In the genomic region with DNA sequence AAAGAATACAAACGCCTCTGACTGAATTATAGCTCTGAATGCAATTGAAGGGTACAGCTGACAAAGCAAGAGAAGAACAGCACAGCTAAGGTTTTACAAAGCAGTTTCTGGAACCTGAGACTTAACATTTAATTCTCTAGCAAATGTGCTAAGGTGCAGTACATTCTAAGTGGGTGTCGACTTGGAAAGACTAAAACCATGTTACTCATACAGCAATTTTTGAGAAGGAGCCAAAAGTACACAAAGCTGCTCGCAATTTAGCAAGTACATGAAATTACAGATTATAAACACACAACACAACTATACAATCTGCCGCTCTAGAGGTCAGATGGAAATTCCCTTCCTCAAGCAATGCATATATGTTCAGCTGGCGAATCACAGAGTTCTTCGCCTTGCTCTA, we compare ENCODE assay signal across 19 cellular contexts.
A peak's percentile ranks its signal among the peaks of the same experiment; 100 is the strongest.
DNase-seq lines count a peak whose midpoint lies in the region; ATAC-seq, FAIRE-seq and TF ChIP-seq lines count a peak whose summit lies in the region.
"Had no signal": no experiment of that assay in that cellular context is flagged by ENCODE, and none has a peak within 500 bp of the region (broad histone marks: within the 10 kb centered on the region; RNA-seq: fewer than 3 reads in every experiment).

No MANE protein-coding gene starts in this region.

- no peak overlapping the region for H3K56ac ChIP-seq in IMR-90 (ENCODE audit: extremely low read depth, insufficient read depth, low read length)

- in situ Hi-C loops in IMR-90 (cut with MboI; ENCODE audit: low sequenced_read_pairs): no loop called here

- H2AK9ac ChIP-seq in IMR-90 (replicated peaks; ENCODE audit: low read depth, low read length, poor library complexity): no peak overlapping the region

- CTCF ChIA-PET in IMR-90 (lab: Yijun Ruan, JAX): interaction anchor here (0.6 to 1.2 kb wide), 2 partner anchors 11 to 38 kb away, joined by 3 to 4 read pairs; no protein-coding TSS in a partner anchor
- CTCF ChIA-PET in PC-3 (lab: Charles Lee): no interaction called here

- H3K23ac ChIP-seq in IMR-90 (ENCODE audit: low read depth, low read length): no peak overlapping the region

- H4K91ac ChIP-seq in IMR-90 (ENCODE audit: insufficient read depth, low read depth, low read length): no peak overlapping the region

- no peak for FAIRE-seq in GM12892 (lab: Jason Lieb, UNC)
- FAIRE-seq: D721Med, G401.6, GM12878 had no signal

- no peak overlapping the region for H2AFZ ChIP-seq in IMR-90 (replicated peaks; ENCODE audit: low read length, poor library complexity)
- no peak overlapping the region for H2AFZ ChIP-seq in PC-3 (ENCODE audit: low read length)

- no peak overlapping the region for H2BK120ac ChIP-seq in IMR-90 (ENCODE audit: low read depth, low read length)

- no peak for TF ChIP-seq POLR2A in IMR-90 (IDR thresholded peaks at IDR 0.05; ENCODE audit: low read depth, low read length)
- TF ChIP-seq POLR2A in esophagus squamous epithelium (IDR thresholded peaks at IDR 0.05): no peak
- TF ChIP-seq POLR2A in GM12892 (IDR thresholded peaks at IDR 0.05; ENCODE audit: low read depth, low read length): no peak

- BruUV-seq in IMR-90 (replicated peaks; lab: Mats Ljungman, UMichigan) (no TSS peak), PC-3 (replicated peaks; lab: Mats Ljungman, UMichigan) (no TSS peak)

- H3K9ac ChIP-seq in IMR-90 (ENCODE audit: low read depth, low read length) (no peak overlapping the region), PC-3 (ENCODE audit: low read length) (no peak overlapping the region)

- H3K4me1 ChIP-seq in IMR-90 (ENCODE audit: control insufficient read depth, insufficient read depth, low read length) (0 out of 2 replicates have a peak, but pooled peaks cover 1% of the 10 kb centered on the region), PC-3 (ENCODE audit: insufficient read depth, low read length) (peaks cover 40% of the 10 kb centered on the region), esophagus squamous epithelium (peaks cover 14 to 47% (median 18%) of the 10 kb centered on the region in 3 donors)

- H3K79me1 ChIP-seq in IMR-90 (ENCODE audit: low read depth in 1 of 2, low read length in 2 of 2): no peaks in the 10 kb centered on the region

- no peak for TF ChIP-seq RAD21 in IMR-90 (IDR thresholded peaks at IDR 0.05; ENCODE audit: low read length)

- no peak overlapping the region for H4K8ac ChIP-seq in IMR-90 (ENCODE audit: low read depth in 2 of 2, low read length in 2 of 2)

- H4K20me1 ChIP-seq in IMR-90 (ENCODE audit: insufficient read depth, low read length): no peaks in the 10 kb centered on the region
- H4K20me1 ChIP-seq in PC-3 (ENCODE audit: low read length): no peaks in the 10 kb centered on the region

- POLR2A ChIA-PET in IMR-90 (lab: Charles Lee; ENCODE audit: unreplicated experiment) (no interaction called here), PC-3 (lab: Charles Lee; ENCODE audit: unreplicated experiment) (no interaction called here)

- H2BK5ac ChIP-seq in IMR-90 (ENCODE audit: low read depth, low read length, poor library complexity, severe bottlenecking): no peak overlapping the region

- dilution Hi-C loops in IMR-90 (cut with HindIII; ENCODE audit: low sequenced_read_pairs, unreplicated experiment): no loop called here

- no peaks in the 10 kb centered on the region for H3K9me3 ChIP-seq in IMR-90 (ENCODE audit: control insufficient read depth, insufficient read depth, low read length)
- no peaks in the 10 kb centered on the region for H3K9me3 ChIP-seq in PC-3 (ENCODE audit: low read length)
- H3K9me3 ChIP-seq in esophagus squamous epithelium: no peaks in the 10 kb centered on the region
- H3K9me3 ChIP-seq: gastroesophageal sphincter, left ventricle myocardium inferior, MG63 had no signal

- no peaks in the 10 kb centered on the region for H3K9me1 ChIP-seq in IMR-90 (ENCODE audit: insufficient read depth, low read length)

- H3K4me3 ChIP-seq in IMR-90 (ENCODE audit: insufficient read depth, low read depth, low read length): no peak overlapping the region
- H3K4me3 ChIP-seq in PC-3 (ENCODE audit: low read length): no peak overlapping the region
- no peak overlapping the region for H3K4me3 ChIP-seq in esophagus squamous epithelium
- H3K4me3 ChIP-seq: gastroesophageal sphincter, GM12878, left ventricle myocardium inferior, MG63 had no signal

- peaks cover 4% of the 10 kb centered on the region for H3F3A ChIP-seq in PC-3 (ENCODE audit: low read length, unreplicated experiment)

- H4K5ac ChIP-seq in IMR-90 (ENCODE audit: low read depth, low read length): no peak overlapping the region

- no peak overlapping the region for H3K4ac ChIP-seq in IMR-90 (ENCODE audit: low read depth, low read length)

- no peaks in the 10 kb centered on the region for H3K79me2 ChIP-seq in PC-3 (ENCODE audit: low read length)

- DNase-seq in IMR-90 (peak; percentile 66), PC-3 (peak; percentile 42), esophagus squamous epithelium (lab: John Stamatoyannopoulos, UW) (no peak), putamen (ENCODE audit: low spot score) (peak; percentile 58), GM12892 (ENCODE audit: insufficient read length) (no peak), hepatic stellate cell (ENCODE audit: low spot score) (no peak), Right ventricle myocardium superior (no peak)
- DNase-seq: activated CD4-positive, alpha-beta memory T cell treated with anti-CD3 and anti-CD28 coated beads, Interleukin-2, amount 10 ng/mL, durations not matched to agents 7 days and 5 days; activated naive CD4-positive, alpha-beta T cell treated with anti-CD3 and anti-CD28 coated beads, Interleukin-2, amount 50 U/mL, for 16 hours; activated T-cell treated with anti-CD3 and anti-CD28 coated beads, Interleukin-2, amount 50 U/mL, for 24 hours; effector memory CD4-positive, alpha-beta T cell; left ventricle myocardium inferior; MG63; NK-92 treated with Interleukin-12 subunit alpha and Interleukin-12 subunit beta, amount 100 ng/mL, for 24 hours; T-cell had no signal

- H3K9me2 ChIP-seq in PC-3 (replicated peaks; ENCODE audit: low read length): no peaks in the 10 kb centered on the region

- no peak overlapping the region for H3K18ac ChIP-seq in IMR-90 (ENCODE audit: low read depth, low read length)

- TF ChIP-seq CTCF in IMR-90 (conservative IDR thresholded peaks at IDR 0.05; ENCODE audit: low read depth, low read length) (no peak), PC-3 (conservative IDR thresholded peaks at IDR 0.05; ENCODE audit: low read depth, low read length) (no peak), esophagus squamous epithelium (IDR thresholded peaks at IDR 0.05) (no peak)

- H2BK20ac ChIP-seq in IMR-90 (ENCODE audit: low read depth, low read length): no peak overlapping the region

- 60% methylated on average over 1 of the region's 6 CpGs; no CpG with 5 or more reads in 1 of the 2 experiments for WGBS in IMR-90 (ENCODE audit: extremely low coverage in 2 of 2, insufficient read length in 1 of 2), 2 experiments
- 39 to 41% methylated on average over 6 of the region's 6 CpGs for WGBS in esophagus squamous epithelium, 2 donors

- no peaks in the 10 kb centered on the region for H3K36me3 ChIP-seq in IMR-90 (ENCODE audit: control insufficient read depth, insufficient read depth, low read length)
- H3K36me3 ChIP-seq in PC-3 (ENCODE audit: low read depth, low read length): no peaks in the 10 kb centered on the region
- peaks cover 0 to 47% (median 0%) of the 10 kb centered on the region in 3 donors for H3K36me3 ChIP-seq in esophagus squamous epithelium
- H3K36me3 ChIP-seq: gastroesophageal sphincter, left ventricle myocardium inferior, MG63 had no signal

- H3K14ac ChIP-seq in IMR-90 (replicated peaks; ENCODE audit: low read depth, low read length): no peak overlapping the region

- no peak overlapping the region; the same call in 1 of the 2 replicates for H3K4me2 ChIP-seq in IMR-90 (ENCODE audit: low read depth, low read length)
- no peak overlapping the region for H3K4me2 ChIP-seq in PC-3 (ENCODE audit: low read length)

- ATAC-seq in IMR-90 (ENCODE audit: low read depth) (no peak; the same call in 1 of the 2 replicates), PC-3 (no peak), Right ventricle myocardium superior (ENCODE audit: poor library complexity) (no peak)
- ATAC-seq: gastroesophageal sphincter, GM12878, T-cell had no signal

- H3K27ac ChIP-seq in IMR-90 (ENCODE audit: insufficient read depth, low read length) (no peak overlapping the region), PC-3 (ENCODE audit: low read length) (no peak overlapping the region), esophagus squamous epithelium (peak overlapping the region; percentile 9 to 72 (median 40))
- H3K27ac ChIP-seq: gastroesophageal sphincter had no signal

- H2BK15ac ChIP-seq in IMR-90 (ENCODE audit: low read depth, low read length): no peak overlapping the region

- H2AK5ac ChIP-seq in IMR-90 (ENCODE audit: low read depth, low read length): no peak overlapping the region

- intact Hi-C loops in IMR-90 (cut with micrococcal nuclease): no loop called here
- intact Hi-C loops in PC-3 (cut with micrococcal nuclease): no loop called here
- intact Hi-C loops in esophagus squamous epithelium (cut with DNase I): no loop called here
- intact Hi-C loops in Right ventricle myocardium superior (cut with DNase I): no loop called here

- H3K27me3 ChIP-seq in IMR-90 (ENCODE audit: control insufficient read depth, insufficient read depth, low read length) (no peaks in the 10 kb centered on the region), PC-3 (ENCODE audit: low read length) (no peaks in the 10 kb centered on the region), esophagus squamous epithelium (no peaks in the 10 kb centered on the region)
- H3K27me3 ChIP-seq: gastroesophageal sphincter, MG63 had no signal

TF ChIP-seq in IMR-90, 13 proteins besides CTCF, POLR2A, EP300 and RAD21 (continues in another document):
- TF ChIP-seq RCOR1 (IDR thresholded peaks at IDR 0.05; ENCODE audit: insufficient replicate concordance, low read length) (no peak), SMC3 (IDR thresholded peaks at IDR 0.05; ENCODE audit: low read depth, low read length) (no peak), CHD1 (IDR thresholded peaks at IDR 0.05; ENCODE audit: low read depth, low read length) (no peak), BHLHE40 (IDR thresholded peaks at IDR 0.05; ENCODE audit: low read depth, low read length) (no peak), CEBPB (IDR thresholded peaks at IDR 0.05; ENCODE audit: low read depth, low read length) (no peak), MXI1 (IDR thresholded peaks at IDR 0.05; ENCODE audit: borderline replicate concordance, low read depth, low read length) (no peak), NFE2L2 (IDR thresholded peaks at IDR 0.05; ENCODE audit: low read depth, low read length) (no peak)
- TF ChIP-seq, protein P1, sequence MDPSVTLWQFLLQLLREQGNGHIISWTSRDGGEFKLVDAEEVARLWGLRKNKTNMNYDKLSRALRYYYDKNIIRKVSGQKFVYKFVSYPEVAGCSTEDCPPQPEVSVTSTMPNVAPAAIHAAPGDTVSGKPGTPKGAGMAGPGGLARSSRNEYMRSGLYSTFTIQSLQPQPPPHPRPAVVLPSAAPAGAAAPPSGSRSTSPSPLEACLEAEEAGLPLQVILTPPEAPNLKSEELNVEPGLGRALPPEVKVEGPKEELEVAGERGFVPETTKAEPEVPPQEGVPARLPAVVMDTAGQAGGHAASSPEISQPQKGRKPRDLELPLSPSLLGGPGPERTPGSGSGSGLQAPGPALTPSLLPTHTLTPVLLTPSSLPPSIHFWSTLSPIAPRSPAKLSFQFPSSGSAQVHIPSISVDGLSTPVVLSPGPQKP (IDR thresholded peaks at IDR 0.05; ENCODE audit: borderline replicate concordance, low read depth, low read length): no peak

Comparison
In these comparisons a context has a peak if more than half of its experiments do, and no peak if none do; other contexts are left out.
1. DNase-seq: peak in IMR-90 (single experiment), PC-3 (single experiment) and putamen (single experiment); none in esophagus squamous epithelium (single experiment), GM12892 (single experiment), hepatic stellate cell (single experiment) and Right ventricle myocardium superior (single experiment).
2. H3K27ac ChIP-seq: peak in esophagus squamous epithelium (4 of 4); none in IMR-90 (single experiment) and PC-3 (single experiment).